23 cellular contexts compared by ENCODE assay signal in genomic region chr17:43475494-43476089, GRCh38. TPM values are rescaled to one million over a fixed set of nuclear protein-coding genes. Genes with fewer than 3 reads are reported as not detected.
A peak's percentile ranks its signal among the peaks of the same experiment; 100 is the strongest.
DNase-seq lines count a peak whose midpoint lies in the region; ATAC-seq and TF ChIP-seq lines count a peak whose summit lies in the region.
"Had no signal": no experiment of that assay in that cellular context is flagged by ENCODE, and none has a peak within 500 bp of the region (broad histone marks: within the 10 kb centered on the region; RNA-seq: fewer than 3 reads in every experiment).

No MANE protein-coding gene starts in this region.

- H3K4me3 ChIP-seq in endodermal cell (ENCODE audit: low read length) (no peak overlapping the region), liver (ENCODE audit: low read depth in 1 of 3, low read length in 3 of 3) (no peak overlapping the region), neuronal stem cell (ENCODE audit: low read length in 2 of 2) (no peak overlapping the region), thyroid gland (replicated peaks in 1 of 3) (no peak overlapping the region), gastrocnemius medialis (no peak overlapping the region)
- H3K4me3 ChIP-seq: BLaER1, SJSA1 had no signal

- no peak overlapping the region for H3K23ac ChIP-seq in neuronal stem cell (ENCODE audit: low read depth, low read length, poor library complexity)

- H3K27ac Mint-ChIP-seq in HFFc6 (0 out of 2 replicates have a peak overlapping the region, but pooled peaks have one; percentile 17), endodermal cell (no peak overlapping the region), WTC11 (no peak overlapping the region; the same call in 1 of the 2 replicates)
- H3K27ac Mint-ChIP-seq: CD4-positive, CD25-positive, alpha-beta regulatory T cell had no signal

- no peak overlapping the region for H3K4ac ChIP-seq in neuronal stem cell (ENCODE audit: low read length)

- H3K4me1 Mint-ChIP-seq in HFFc6 (ENCODE audit: low read depth): peaks cover 16% of the 10 kb centered on the region
- H3K4me1 Mint-ChIP-seq in endodermal cell: peaks cover 21% of the 10 kb centered on the region
- H3K4me1 Mint-ChIP-seq in WTC11: peaks cover 18% of the 10 kb centered on the region
- H3K4me1 Mint-ChIP-seq: CD4-positive, CD25-positive, alpha-beta regulatory T cell had no signal

- WGBS in endodermal cell (ENCODE audit: insufficient coverage in 1 of 2, insufficient read length in 1 of 2), 2 experiments: 91 to 97% methylated on average over 11 of the region's 11 CpGs
- WGBS in liver: 67% methylated on average over 11 of the region's 11 CpGs
- no CpG with 5 or more reads among the region's 11 CpGs for WGBS in neuronal stem cell (ENCODE audit: extremely low coverage in 2 of 2, insufficient read length in 2 of 2, insufficient replicate concordance in 1 of 2), 2 donors
- 90 to 92% methylated on average over 11 of the region's 11 CpGs for WGBS in thyroid gland, 2 donors

- H2AK5ac ChIP-seq in neuronal stem cell (ENCODE audit: low read depth, low read length): peak overlapping the region; percentile 41

- CTCF ChIA-PET in WTC11 (lab: Charles Lee): interaction anchor here (0.9 to 2.3 kb wide), 2 partner anchors 8 to 82 kb away, joined by 3 to 10 read pairs; partner anchors contain the start of gene DHX8

- H2BK120ac ChIP-seq in neuronal stem cell (ENCODE audit: low read depth, low read length): no peak overlapping the region

- H3K36me3 Mint-ChIP-seq in HFFc6 (ENCODE audit: low read depth): 0 out of 2 replicates have a peak, but pooled peaks cover 4% of the 10 kb centered on the region
- no peaks in the 10 kb centered on the region for H3K36me3 Mint-ChIP-seq in endodermal cell (ENCODE audit: low read depth)
- H3K36me3 Mint-ChIP-seq in WTC11: no peaks in the 10 kb centered on the region
- H3K36me3 Mint-ChIP-seq: CD4-positive, CD25-positive, alpha-beta regulatory T cell had no signal

- no peak for TF ChIP-seq POLR2A in thyroid gland (IDR thresholded peaks at IDR 0.05)
- no peak for TF ChIP-seq POLR2A in gastrocnemius medialis (IDR thresholded peaks at IDR 0.05)

- H3K9me3 Mint-ChIP-seq in HFFc6 (no peaks in the 10 kb centered on the region), endodermal cell (no peaks in the 10 kb centered on the region), WTC11 (no peaks in the 10 kb centered on the region)
- H3K9me3 Mint-ChIP-seq: CD4-positive, CD25-positive, alpha-beta regulatory T cell had no signal

- H3K4me3 Mint-ChIP-seq in HFFc6 (no peak overlapping the region), endodermal cell (no peak overlapping the region), WTC11 (no peak overlapping the region)
- H3K4me3 Mint-ChIP-seq: CD4-positive, CD25-positive, alpha-beta regulatory T cell had no signal

- H3K27me3 Mint-ChIP-seq in HFFc6 (ENCODE audit: insufficient read depth) (no peaks in the 10 kb centered on the region), endodermal cell (ENCODE audit: insufficient read depth) (no peaks in the 10 kb centered on the region), WTC11 (ENCODE audit: low read depth) (no peaks in the 10 kb centered on the region)

- no peak overlapping the region for H4K8ac ChIP-seq in neuronal stem cell (ENCODE audit: low read depth, low read length)

- no peaks in the 10 kb centered on the region for H3K9me3 ChIP-seq in endodermal cell (ENCODE audit: control insufficient read depth, low read length)
- H3K9me3 ChIP-seq in liver (ENCODE audit: control insufficient read depth in 4 of 4, low read length in 3 of 4): no peaks in the 10 kb centered on the region
- H3K9me3 ChIP-seq in neuronal stem cell (replicated peaks in 1 of 2; ENCODE audit: control insufficient read depth in 2 of 2, insufficient read depth in 1 of 2, low read depth in 1 of 2, low read length in 2 of 2): no peaks in the 10 kb centered on the region
- no peaks in the 10 kb centered on the region for H3K9me3 ChIP-seq in thyroid gland
- no peaks in the 10 kb centered on the region for H3K9me3 ChIP-seq in gastrocnemius medialis
- H3K9me3 ChIP-seq: BLaER1, SJSA1 had no signal

- no peak overlapping the region for H3K14ac ChIP-seq in neuronal stem cell (ENCODE audit: low read length)

- H2AFZ ChIP-seq in neuronal stem cell (ENCODE audit: low read length): no peak overlapping the region

- H3K9ac ChIP-seq in endodermal cell (ENCODE audit: extremely low read depth, low read length, poor library complexity, severe bottlenecking) (no peak overlapping the region), liver (ENCODE audit: low read depth in 1 of 2, low read length in 2 of 2) (no peak overlapping the region), neuronal stem cell (ENCODE audit: low read depth, low read length, poor library complexity) (no peak overlapping the region)
- H3K9ac ChIP-seq: BLaER1 had no signal

- no peak overlapping the region for H3K18ac ChIP-seq in neuronal stem cell (ENCODE audit: low read length)

- no peak overlapping the region for H4K91ac ChIP-seq in neuronal stem cell (ENCODE audit: low read depth, low read length, poor library complexity)

- in situ Hi-C loops in gastrocnemius medialis (cut with MboI; ENCODE audit: low sequenced_read_pairs in 4 of 4): loop anchor here in 2 of 4 donors (10.0 to 25.0 kb wide), 2 partner anchors 61 to 263 kb away; partner anchors contain the start of gene TMEM106A (in 1 of the 2)

- no peaks in the 10 kb centered on the region for H3K79me1 ChIP-seq in neuronal stem cell (ENCODE audit: low read depth, low read length)

- no peak overlapping the region for H2BK15ac ChIP-seq in neuronal stem cell (ENCODE audit: low read length)

- H3K27ac ChIP-seq in endodermal cell (ENCODE audit: low read depth, low read length): no peak overlapping the region
- peak overlapping the region; percentile 69 to 89 for H3K27ac ChIP-seq in liver (ENCODE audit: low read depth in 1 of 2, low read length in 2 of 2)
- no peak overlapping the region for H3K27ac ChIP-seq in neuronal stem cell (replicated peaks; ENCODE audit: low read length)
- no peak overlapping the region for H3K27ac ChIP-seq in thyroid gland
- no peak overlapping the region for H3K27ac ChIP-seq in gastrocnemius medialis
- H3K27ac ChIP-seq: BLaER1, SJSA1 had no signal

- intact Hi-C loops in thyroid gland (cut with DNase I): no loop called here
- intact Hi-C loops in gastrocnemius medialis (cut with DNase I; ENCODE audit: low total_unique reads): no loop called here

- H3K4me2 ChIP-seq in neuronal stem cell (ENCODE audit: insufficient read depth, low read length, poor library complexity, severe bottlenecking): no peak overlapping the region
- H3K4me2 ChIP-seq: BLaER1 had no signal

- no peak overlapping the region for H2BK5ac ChIP-seq in neuronal stem cell (ENCODE audit: low read length)

- ATAC-seq in WTC11 (no peak), gastrocnemius medialis (no peak)

- POLR2A ChIA-PET in WTC11 (lab: Charles Lee): no interaction called here

- DNase-seq in HFFc6 (no peak), endodermal cell (peak; percentile 30), neuronal stem cell (ENCODE audit: low spot score) (no peak), WTC11 (ENCODE audit: low spot score) (no peak), thyroid gland (no peak), gastrocnemius medialis (no peak)
- no peak for DNase-seq in stimulated activated CD4-positive, alpha-beta T cell treated with anti-CD3 and anti-CD28 coated beads, Interleukin-2, amount 100 ng/mL, for 24 hours
- DNase-seq: CD4-positive, CD25-positive, alpha-beta regulatory T cell; H7; IMR-90; KG1; MM.1S; NCI-H1048; NCI-H1417; NCI-H1694; NCI-H2029 treated with DMSO at 0.1 percent for 48 hours; NCI-H446 treated with DMSO at 0.1 percent for 48 hours; NCI-H526; Right ventricle myocardium superior; RPMI8226 had no signal

- TF ChIP-seq RAD21 in liver (IDR thresholded peaks at IDR 0.05): peak; percentile 38 to 55

- H3K4me1 ChIP-seq in endodermal cell (ENCODE audit: control insufficient read depth, insufficient read depth, low read length) (peaks cover 5% of the 10 kb centered on the region), liver (ENCODE audit: control insufficient read depth in 4 of 4, insufficient read depth in 4 of 4, low read length in 3 of 4) (peaks cover 13 to 44% (median 34%) of the 10 kb centered on the region in 4 donors), neuronal stem cell (ENCODE audit: control insufficient read depth in 2 of 2, insufficient read depth in 1 of 2, low read depth in 1 of 2, low read length in 2 of 2) (no peaks in the 10 kb centered on the region), thyroid gland (no peaks in the 10 kb centered on the region), gastrocnemius medialis (no peaks in the 10 kb centered on the region)
- H3K4me1 ChIP-seq: BLaER1, SJSA1 had no signal

- H2BK12ac ChIP-seq in neuronal stem cell (ENCODE audit: low read length): no peak overlapping the region

- TF ChIP-seq CTCF in HFFc6 (IDR thresholded peaks at IDR 0.05) (no peak), endodermal cell (conservative IDR thresholded peaks at IDR 0.05) (no peak), liver (IDR thresholded peaks at IDR 0.05; ENCODE audit: low read depth, low read length, missing input control) (no peak), WTC11 (IDR thresholded peaks at IDR 0.05) (no peak), thyroid gland (IDR thresholded peaks at IDR 0.05) (no peak), gastrocnemius medialis (IDR thresholded peaks at IDR 0.05 in 4 of 5, conservative IDR thresholded peaks at IDR 0.05 in 1 of 5) (no peak)

- H3K27me3 ChIP-seq in endodermal cell (ENCODE audit: control insufficient read depth, insufficient read depth, low read length, poor library complexity, severe bottlenecking): no peaks in the 10 kb centered on the region
- H3K27me3 ChIP-seq in liver (ENCODE audit: control insufficient read depth in 4 of 4, insufficient read depth in 4 of 4, low read length in 3 of 4): no peaks in the 10 kb centered on the region
- peaks cover 0 to 6% (median 0%) of the 10 kb centered on the region in 3 experiments for H3K27me3 ChIP-seq in neuronal stem cell (ENCODE audit: control insufficient read depth in 3 of 3, insufficient read depth in 3 of 3, low read depth in 1 of 3, low read length in 3 of 3)
- no peaks in the 10 kb centered on the region for H3K27me3 ChIP-seq in thyroid gland
- no peaks in the 10 kb centered on the region for H3K27me3 ChIP-seq in gastrocnemius medialis
- H3K27me3 ChIP-seq: BLaER1, SJSA1 had no signal

- no peaks in the 10 kb centered on the region for H3K36me3 ChIP-seq in endodermal cell (ENCODE audit: control insufficient read depth, insufficient read depth, low read length)
- no peaks in the 10 kb centered on the region for H3K36me3 ChIP-seq in liver (ENCODE audit: control insufficient read depth in 4 of 4, insufficient read depth in 3 of 4, low read depth in 1 of 4, low read length in 3 of 4)
- H3K36me3 ChIP-seq in neuronal stem cell (replicated peaks in 1 of 2; ENCODE audit: control insufficient read depth in 2 of 2, insufficient read depth in 2 of 2, low read length in 2 of 2): no peaks in the 10 kb centered on the region
- H3K36me3 ChIP-seq in thyroid gland: no peaks in the 10 kb centered on the region
- no peaks in the 10 kb centered on the region for H3K36me3 ChIP-seq in gastrocnemius medialis
- H3K36me3 ChIP-seq: BLaER1, SJSA1 had no signal

RNA-seq across cellular contexts. Expression of gene DHX8, which starts 8.2 kb away (rescaled TPM):
- 10 to 100 TPM; 57.2 to 65.6 (median 61.7) TPM for total RNA-seq in HFFc6 (2021; fragmentation: NEBNext Ultra II Directional; extraction: Animal tissue kit (Norgen Biotek cat#: 25700))
- total RNA-seq in endodermal cell (10 to 100 TPM; 53.3 to 57.1 TPM), liver (10 to 100 TPM; 19.2 to 19.6 TPM), WTC11 (2021) (47.9 to 58.5 TPM (median 58.3 TPM) in 3 replicates), thyroid gland (100 to 1,000 TPM in 2 of 4 donors, 10 to 100 TPM in 2; 31.4 to 864 (median 78.8) TPM), gastrocnemius medialis (10 to 100 TPM; 24.0 to 30.3 (median 27.2) TPM)
- polyA plus RNA-seq in endodermal cell (2013, experiment 1 of 2): 33.7 TPM
- 32.4 TPM for polyA plus RNA-seq in endodermal cell (2013, experiment 2 of 2)
- polyA plus RNA-seq in liver: 10 to 100 TPM; 10.9 to 21.3 TPM
- 31.2 TPM for polyA plus RNA-seq in neuronal stem cell (2013, experiment 1 of 2)
- 29.4 TPM for polyA plus RNA-seq in neuronal stem cell (2013, experiment 2 of 2)

Comparison
In these comparisons a context has a peak if more than half of its experiments do, and no peak if none do; other contexts are left out.
1. H3K27ac ChIP-seq: peak in liver (2 of 2); none in endodermal cell (single experiment), neuronal stem cell (single experiment), thyroid gland (0 of 3) and gastrocnemius medialis (0 of 4).